8 cellular contexts compared by ENCODE assay signal in the genomic region with DNA sequence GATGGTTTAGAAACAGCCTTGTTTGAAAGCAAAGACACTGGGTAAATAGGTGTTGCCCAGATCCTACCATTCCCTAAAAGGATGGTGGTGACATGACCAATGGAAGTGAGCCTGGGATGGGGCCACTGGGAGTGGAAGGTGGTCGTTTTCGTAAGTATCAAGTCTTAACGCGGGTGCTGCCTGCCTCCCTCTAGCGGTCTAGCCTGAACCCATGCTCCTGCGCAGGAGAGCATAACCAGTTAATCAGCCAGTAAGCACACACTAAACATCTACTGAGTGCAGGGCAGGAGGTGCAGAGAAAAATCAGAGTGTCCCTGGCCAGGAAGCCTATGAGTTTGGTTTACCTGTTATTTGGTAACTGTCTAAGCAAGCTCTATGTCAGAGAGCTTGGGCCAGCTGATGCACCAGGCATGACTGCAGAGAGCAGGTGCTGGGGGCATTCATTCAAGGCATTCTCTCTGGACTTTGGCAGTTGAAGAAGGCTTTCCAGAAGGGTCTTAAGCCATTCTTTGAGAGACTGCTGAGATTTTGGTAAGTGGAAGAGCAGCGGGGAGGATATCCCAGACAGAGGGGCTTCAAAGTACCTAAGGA. TPM values are rescaled to one million over a fixed set of nuclear protein-coding genes. Genes with fewer than 3 reads are reported as not detected.
DNase-seq lines count a peak whose midpoint lies in the region; ATAC-seq and TF ChIP-seq lines count a peak whose summit lies in the region.
"Had no signal": no experiment of that assay in that cellular context is flagged by ENCODE, and none has a peak within 500 bp of the region (broad histone marks: within the 10 kb centered on the region; RNA-seq: fewer than 3 reads in every experiment).

No MANE protein-coding gene starts in this region.

- peaks cover 6 to 7% (median 7%) of the 10 kb centered on the region in 3 donors for H3K4me1 Mint-ChIP-seq in naive B cell

- no peaks in the 10 kb centered on the region for H3K27me3 ChIP-seq in dorsolateral prefrontal cortex
- H3K27me3 ChIP-seq: upper lobe of left lung had no signal

- peaks cover 15 to 34% (median 30%) of the 10 kb centered on the region in 3 donors for H3K27me3 Mint-ChIP-seq in naive B cell

- H3K4me3 Mint-ChIP-seq in naive B cell = peak overlapping the region in 1 of 8 donors; percentile 1

- ATAC-seq in naive B cell (ENCODE audit: low read depth in 2 of 2) (peak; percentile 54 to 56), GM21737 (IDR thresholded peaks at IDR 0.05; ENCODE audit: unreplicated experiment) (no peak), GM18867 (IDR thresholded peaks at IDR 0.05; ENCODE audit: unreplicated experiment) (no peak)

- intact Hi-C loops in dorsolateral prefrontal cortex (cut with DNase I) = loop anchor here in 1 of 2 donors (5.0 kb wide), 1 partner anchor 209 kb away; no protein-coding TSS in a partner anchor

- DNase-seq in GM12864 (ENCODE audit: low read depth) (no peak), NCI-H526 (lab: John Stamatoyannopoulos, UW) (peak; percentile 28 to 67), dorsolateral prefrontal cortex (peak in 1 of 10 donors; percentile 17), naive B cell (no peak), COLO829 (ENCODE audit: low spot score) (no peak)
- DNase-seq: upper lobe of left lung had no signal

- no peaks in the 10 kb centered on the region for H3K36me3 Mint-ChIP-seq in naive B cell

- no peak overlapping the region for H3K27ac ChIP-seq in dorsolateral prefrontal cortex
- H3K27ac ChIP-seq: upper lobe of left lung had no signal

- no peaks in the 10 kb centered on the region for H3K9me3 Mint-ChIP-seq in naive B cell

- H3K4me3 ChIP-seq in GM12864 (ENCODE audit: low read depth, low read length) = no peak overlapping the region
- no peak overlapping the region for H3K4me3 ChIP-seq in dorsolateral prefrontal cortex
- H3K4me3 ChIP-seq: upper lobe of left lung had no signal

- peak; percentile 70 for TF ChIP-seq CTCF in GM12864 (IDR thresholded peaks at IDR 0.05; ENCODE audit: low read depth, low read length, missing control alignments)
- TF ChIP-seq CTCF in dorsolateral prefrontal cortex (IDR thresholded peaks at IDR 0.05 in 54 of 56, conservative IDR thresholded peaks at IDR 0.05 in 2 of 56; ENCODE audit: low read depth in 1 of 56, partially characterized antibody in 56 of 56) = peak in 45 of 56 donors; percentile 13 to 57 (median 34)

- no peak overlapping the region for H3K27ac Mint-ChIP-seq in naive B cell

RNA-seq across cellular contexts. Expression of a gene that starts 0.9 kb away (rescaled TPM):
- total RNA-seq in dorsolateral prefrontal cortex = 10 to 100 TPM in 91 of 120 experiments, 1 to 10 TPM in 29; 5.5 to 26.0 (median 12.1) TPM
- under 1 TPM in 2 of 6 donors, not detected in 4; 0.05 to 0.08 TPM for polyA plus RNA-seq in naive B cell (ENCODE audit: low read depth in 6 of 6)

Comparison
In these comparisons a context has a peak if more than half of its experiments do, and no peak if none do; other contexts are left out.
1. DNase-seq: peak in NCI-H526 (2 of 2); none in GM12864 (single experiment), naive B cell (single experiment) and COLO829 (single experiment).
2. ATAC-seq: peak in naive B cell (2 of 2); none in GM21737 (single experiment) and GM18867 (single experiment).